Comparison of ENCODE assay signal across 29 cellular contexts in genomic region chr7:104052979-104053378, GRCh38.
A peak's percentile ranks its signal among the peaks of the same experiment; 100 is the strongest.
DNase-seq lines count a peak whose midpoint lies in the region; ATAC-seq, FAIRE-seq and TF ChIP-seq lines count a peak whose summit lies in the region.
"Had no signal": no experiment of that assay in that cellular context is flagged by ENCODE, and none has a peak within 500 bp of the region (broad histone marks: within the 10 kb centered on the region; RNA-seq: fewer than 3 reads in every experiment).

No MANE protein-coding gene starts in this region.

- DNase-seq in HepG2 (ENCODE audit: low spot score) (no peak), right lobe of liver (no peak)
- DNase-seq: 8988T; ACHN; AML-193; BE2C; C1 segment of cervical spinal cord; Caco-2; Calu3; CD4-positive, alpha-beta memory T cell; CD4-positive, alpha-beta T cell; CD4-positive, CD25-positive, alpha-beta regulatory T cell; CD8-positive, alpha-beta memory T cell; CD8-positive, alpha-beta T cell; COR-L47; DMS 273 treated with DMSO at 0.1 percent for 48 hours; DMS153; DMS53; DMS79; DMS79 treated with DMSO at 0.1 percent for 48 hours; DND-41; EL had no signal

- POLR2A ChIA-PET in HepG2 (lab: Yijun Ruan, JAX) = no interaction called here

- no peaks in the 10 kb centered on the region for H4K20me1 ChIP-seq in HepG2 (ENCODE audit: insufficient read depth, low read length)
- H4K20me1 ChIP-seq: BLaER1; BLaER1 treated with 17β-estradiol and CSF1 and Interleukin-3, amounts not matched to agents 10 nM and 100 nM had no signal

- CTCF ChIA-PET in HepG2 (lab: Yijun Ruan, JAX; ENCODE audit: low intra/inter-chr PET ratio, low total read pairs) = no interaction called here

- 62% methylated on average over 3 of the region's 3 CpGs for WGBS in HepG2 (ENCODE audit: low lambda C conversion rate)
- WGBS in right lobe of liver (ENCODE audit: insufficient coverage, low coverage, low lambda C conversion rate, missing lambda C conversion rate) = 57% methylated on average over 3 of the region's 3 CpGs

- no peak overlapping the region for H3K4me3 ChIP-seq in HepG2 (replicated peaks in 1 of 3; ENCODE audit: insufficient read depth in 1 of 3, low read depth in 2 of 3, low read length in 3 of 3)
- no peak overlapping the region for H3K4me3 ChIP-seq in right lobe of liver
- H3K4me3 ChIP-seq: A549; BLaER1; BLaER1 treated with 17β-estradiol and CSF1 and Interleukin-3, amounts not matched to agents 10 nM and 100 nM had no signal

- no TSS peak for BruUV-seq in HepG2 (replicated peaks; lab: Mats Ljungman, UMichigan)

- H2AFZ ChIP-seq in HepG2 (ENCODE audit: low read length) = no peak overlapping the region

- TF ChIP-seq EP300 in HepG2 (IDR thresholded peaks at IDR 0.05; ENCODE audit: low read depth in 2 of 2, low read length in 2 of 2) = no peak
- no peak for TF ChIP-seq EP300 in HepG2 (CRISPR knock-in tag; IDR thresholded peaks at IDR 0.05; ENCODE audit: borderline replicate concordance)

- H3K27me3 ChIP-seq in HepG2 (ENCODE audit: control insufficient read depth in 1 of 2, insufficient read depth in 2 of 2, low read length in 2 of 2) = no peaks in the 10 kb centered on the region
- H3K27me3 ChIP-seq in right lobe of liver = no peaks in the 10 kb centered on the region
- H3K27me3 ChIP-seq: BE2C; BLaER1; BLaER1 treated with 17β-estradiol and CSF1 and Interleukin-3, amounts not matched to agents 10 nM and 100 nM had no signal

- no peak overlapping the region for H3K4me2 ChIP-seq in HepG2 (ENCODE audit: low read depth, low read length)
- H3K4me2 ChIP-seq: A549; BLaER1; BLaER1 treated with 17β-estradiol and CSF1 and Interleukin-3, amounts not matched to agents 10 nM and 100 nM had no signal

- no peaks in the 10 kb centered on the region for H3K36me3 ChIP-seq in HepG2 (replicated peaks in 1 of 2; ENCODE audit: control insufficient read depth in 1 of 2, insufficient read depth in 2 of 2, low read length in 2 of 2)
- H3K36me3 ChIP-seq in right lobe of liver = no peaks in the 10 kb centered on the region
- H3K36me3 ChIP-seq: BE2C; BLaER1; BLaER1 treated with 17β-estradiol and CSF1 and Interleukin-3, amounts not matched to agents 10 nM and 100 nM had no signal

- no peak for TF ChIP-seq RAD21 in HepG2 (CRISPR knock-in tag; IDR thresholded peaks at IDR 0.05)

- in situ Hi-C loops in HepG2 (cut with HindIII; ENCODE audit: extremely low pct_ligation_motif_present, low pct_unique_long_range_greater_than_20kb) = no loop called here

- H3K4me1 ChIP-seq in HepG2 (ENCODE audit: insufficient read depth, low read length) = peaks cover 52% of the 10 kb centered on the region
- H3K4me1 ChIP-seq in right lobe of liver = no peaks in the 10 kb centered on the region
- H3K4me1 ChIP-seq: A549; BE2C; BLaER1; BLaER1 treated with 17β-estradiol and CSF1 and Interleukin-3, amounts not matched to agents 10 nM and 100 nM; Caco-2 had no signal

- TF ChIP-seq CTCF in HepG2 (CRISPR knock-in tag; IDR thresholded peaks at IDR 0.05) (no peak), right lobe of liver (IDR thresholded peaks at IDR 0.05) (no peak)

- H3K9me3 ChIP-seq in HepG2 (ENCODE audit: low read length) (no peaks in the 10 kb centered on the region), right lobe of liver (no peaks in the 10 kb centered on the region)
- H3K9me3 ChIP-seq: A549; BE2C; BLaER1; BLaER1 treated with 17β-estradiol and CSF1 and Interleukin-3, amounts not matched to agents 10 nM and 100 nM; Caco-2 had no signal

- no peaks in the 10 kb centered on the region for H3K79me2 ChIP-seq in HepG2 (ENCODE audit: insufficient read depth, low read length)

- FAIRE-seq in HepG2 (lab: Jason Lieb, UNC) = no peak
- FAIRE-seq: A204.1, A549, D721Med had no signal

- intact Hi-C loops in HepG2 (cut with micrococcal nuclease; ENCODE audit: unreplicated experiment) = no loop called here
- intact Hi-C loops in right lobe of liver (cut with DNase I) = no loop called here

- TF ChIP-seq POLR2A in HepG2 (IDR thresholded peaks at IDR 0.05; ENCODE audit: insufficient read depth in 1 of 2, low read depth in 2 of 2, low read length in 2 of 2) (no peak), right lobe of liver (IDR thresholded peaks at IDR 0.05) (no peak)

- no peak overlapping the region for H3K9ac ChIP-seq in HepG2 (ENCODE audit: insufficient read depth, low read depth, low read length)
- H3K9ac ChIP-seq: BLaER1; BLaER1 treated with 17β-estradiol and CSF1 and Interleukin-3, amounts not matched to agents 10 nM and 100 nM had no signal

- no peak for ATAC-seq in HepG2
- ATAC-seq in right lobe of liver = no peak
- ATAC-seq: A549; CD8-positive, alpha-beta T cell had no signal

- H3K27ac ChIP-seq in HepG2 (ENCODE audit: extremely low read length, insufficient read depth, low read length) (no peak overlapping the region), right lobe of liver (no peak overlapping the region)
- H3K27ac ChIP-seq: 22Rv1; A549; BLaER1; BLaER1 treated with 17β-estradiol and CSF1 and Interleukin-3, amounts not matched to agents 10 nM and 100 nM; C4-2B had no signal

TF ChIP-seq in HepG2, 621 proteins besides CTCF, POLR2A, EP300 and RAD21:
- TF ChIP-seq FOXA1 (IDR thresholded peaks at IDR 0.05) (no peak), FOXA1 (CRISPR knock-in tag; IDR thresholded peaks at IDR 0.05) (peak; percentile 32; the same call in 1 of the 2 replicates), TBX3 (IDR thresholded peaks at IDR 0.05; ENCODE audit: borderline replicate concordance) (peak; percentile 56; the same call in 1 of the 2 replicates), FOXA3 (CRISPR knock-in tag; IDR thresholded peaks at IDR 0.05) (peak; percentile 79), TFAP4 (IDR thresholded peaks at IDR 0.05; ENCODE audit: borderline replicate concordance, low read depth) (peak; percentile 42; the same call in 1 of the 2 replicates), ONECUT2 (CRISPR knock-in tag; IDR thresholded peaks at IDR 0.05) (0 out of 2 replicates have a peak, but pooled peaks have one; percentile 58), ZNF276 (CRISPR knock-in tag; IDR thresholded peaks at IDR 0.05; ENCODE audit: low read depth) (no peak), GATAD2A (CRISPR knock-in tag; IDR thresholded peaks at IDR 0.05) (peak; percentile 38; the same call in 1 of the 2 replicates), ARID5B (CRISPR knock-in tag; IDR thresholded peaks at IDR 0.05) (peak; percentile 42; the same call in 1 of the 2 replicates), ZNF12 (CRISPR knock-in tag; IDR thresholded peaks at IDR 0.05) (no peak)
